1 cellular context compared by ENCODE assay signal in genomic region chr2:134441153-134441863, GRCh38.
A peak's percentile ranks its signal among the peaks of the same experiment; 100 is the strongest.
TF ChIP-seq lines count a peak whose summit lies in the region.

No MANE protein-coding gene starts in this region.

TF ChIP-seq in HepG2, 621 proteins besides CTCF, POLR2A, EP300 and RAD21:
- TF ChIP-seq AGO2 (optimal IDR thresholded peaks at IDR 0.05; ENCODE audit: low read depth, low read length) (peak; percentile 45), MAF1 (CRISPR knock-in tag; IDR thresholded peaks at IDR 0.05; ENCODE audit: borderline replicate concordance) (no peak)
